In genomic region chr10:69965086-69965485, GRCh38 we compare ENCODE assay signal across 21 cellular contexts.
"Had no signal": no experiment of that assay in that cellular context is flagged by ENCODE, and none has a peak within 500 bp of the region (broad histone marks: within the 10 kb centered on the region; RNA-seq: fewer than 3 reads in every experiment).

No MANE protein-coding gene starts in this region.

- H3K4me1 Mint-ChIP-seq: activated CD4-positive, alpha-beta T cell treated with anti-CD3 and anti-CD28 coated beads, Interleukin-2, amount 10 ng/mL, durations not matched to agents 24 days and 14 days had no signal

- H3K27ac ChIP-seq: adrenal gland, cardiac muscle cell, foreskin keratinocyte, suprapubic skin had no signal

- H3K4me3 ChIP-seq: adrenal gland, cardiac muscle cell, smooth muscle cell, suprapubic skin had no signal

- H3K27ac Mint-ChIP-seq: activated CD4-positive, alpha-beta T cell treated with anti-CD3 and anti-CD28 coated beads, Interleukin-2, amount 10 ng/mL, durations not matched to agents 24 days and 14 days; activated T-cell treated with anti-CD3 and anti-CD28 coated beads, Interleukin-2, amount 50 U/mL, for 24 hours; nephron progenitor cell; progenitor cell of endocrine pancreas had no signal

- H3K4me3 Mint-ChIP-seq: activated CD4-positive, alpha-beta T cell treated with anti-CD3 and anti-CD28 coated beads, Interleukin-2, amount 10 ng/mL, durations not matched to agents 24 days and 14 days; activated T-cell treated with anti-CD3 and anti-CD28 coated beads, Interleukin-2, amount 50 U/mL, for 24 hours; nephron progenitor cell had no signal

- ATAC-seq: foreskin keratinocyte; right cardiac atrium; stimulated activated naive CD8-positive, alpha-beta T cell treated with anti-CD3 and anti-CD28 coated beads, Interleukin-15, Interleukin-2, amounts not matched to agents 100 U/mL and 50 U/mL, for 24 hours had no signal

- H3K27me3 ChIP-seq: adrenal gland, cardiac muscle cell had no signal

- H3K9me3 ChIP-seq: adrenal gland, suprapubic skin had no signal

- H3K4me1 ChIP-seq: adrenal gland, foreskin keratinocyte, suprapubic skin had no signal

- DNase-seq: activated CD4-positive, alpha-beta T cell treated with anti-CD3 and anti-CD28 coated beads, Interleukin-2, amount 10 ng/mL, durations not matched to agents 24 days and 14 days; activated CD4-positive, CD25-positive, alpha-beta regulatory T cell; activated effector memory CD4-positive, alpha-beta T cell treated with Interleukin-2 at 50 U/mL for 16 hours; activated naive CD4-positive, alpha-beta T cell treated with anti-CD3 and anti-CD28 coated beads, Interleukin-2, amount 50 U/mL, for 16 hours; activated T-cell treated with anti-CD3 and anti-CD28 coated beads, Interleukin-2, amount 50 U/mL, for 24 hours; adrenal gland; cortex of kidney; effector CD8-positive, alpha-beta T cell; foreskin keratinocyte; glutamatergic neuron; hypothalamus; kidney glomerular epithelial cell; mesendoderm; nephron progenitor cell; right cardiac atrium; stimulated activated naive CD8-positive, alpha-beta T cell treated with anti-CD3 and anti-CD28 coated beads, Interleukin-15, Interleukin-2, amounts not matched to agents 100 U/mL and 50 U/mL, for 24 hours; trophoblast cell had no signal

- H3K9me3 Mint-ChIP-seq: activated CD4-positive, alpha-beta T cell treated with anti-CD3 and anti-CD28 coated beads, Interleukin-2, amount 10 ng/mL, durations not matched to agents 24 days and 14 days; activated T-cell treated with anti-CD3 and anti-CD28 coated beads, Interleukin-2, amount 50 U/mL, for 24 hours; nephron progenitor cell had no signal

- H3K36me3 ChIP-seq: adrenal gland, cardiac muscle cell, suprapubic skin had no signal
